ENCODE assay signal across 9 cellular contexts in the genomic region with DNA sequence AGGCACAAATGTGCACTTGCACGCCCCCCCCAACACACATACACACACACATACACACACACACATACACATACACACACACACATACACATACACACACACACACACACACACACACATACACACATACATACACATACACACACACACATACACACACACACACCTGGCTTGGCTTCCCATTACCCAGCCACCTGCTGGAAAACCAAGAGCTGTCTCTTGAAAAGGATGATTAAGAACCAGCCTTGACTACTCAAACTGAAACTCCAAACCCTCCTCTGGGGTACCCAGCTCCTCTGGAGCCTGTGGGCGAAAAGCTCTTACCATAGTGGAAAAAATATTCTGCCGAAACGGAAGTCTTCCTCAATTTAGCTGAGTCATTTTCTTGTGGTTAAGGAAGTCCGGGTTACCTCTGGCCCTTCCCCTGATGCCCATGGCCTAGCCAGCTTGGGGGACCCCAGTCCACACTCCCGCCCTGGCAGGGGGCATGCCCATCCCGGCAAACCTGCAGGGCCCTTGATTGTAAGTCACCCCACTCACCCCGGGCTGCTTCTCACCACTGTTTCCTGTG. TPM values are rescaled to one million over a fixed set of nuclear protein-coding genes. Genes with fewer than 3 reads are reported as not detected.
DNase-seq lines count a peak whose midpoint lies in the region; ATAC-seq and TF ChIP-seq lines count a peak whose summit lies in the region.
"Had no signal": no experiment of that assay in that cellular context is flagged by ENCODE, and none has a peak within 500 bp of the region (broad histone marks: within the 10 kb centered on the region; RNA-seq: fewer than 3 reads in every experiment).

No MANE protein-coding gene starts in this region.

- no peak for TF ChIP-seq CTCF in sigmoid colon (IDR thresholded peaks at IDR 0.05)

- no peaks in the 10 kb centered on the region for H3K9me3 Mint-ChIP-seq in activated CD4-positive, alpha-beta memory T cell treated with anti-CD3 and anti-CD28 coated beads, Interleukin-2, amount 10 ng/mL, durations not matched to agents 7 days and 5 days

- no peak for TF ChIP-seq POLR2A in sigmoid colon (IDR thresholded peaks at IDR 0.05)

- peaks cover 17% of the 10 kb centered on the region for H3K4me1 Mint-ChIP-seq in activated CD4-positive, alpha-beta memory T cell treated with anti-CD3 and anti-CD28 coated beads, Interleukin-2, amount 10 ng/mL, durations not matched to agents 7 days and 5 days

- H3K27me3 Mint-ChIP-seq in activated CD4-positive, alpha-beta memory T cell treated with anti-CD3 and anti-CD28 coated beads, Interleukin-2, amount 10 ng/mL, durations not matched to agents 7 days and 5 days: peaks cover 6% of the 10 kb centered on the region

- H3K4me3 Mint-ChIP-seq in activated CD4-positive, alpha-beta memory T cell treated with anti-CD3 and anti-CD28 coated beads, Interleukin-2, amount 10 ng/mL, durations not matched to agents 7 days and 5 days: peak overlapping the region; percentile 44

- CTCF ChIA-PET in activated CD4-positive, alpha-beta memory T cell treated with anti-CD3 and anti-CD28 coated beads, Interleukin-2, amount 10 ng/mL, durations not matched to agents 7 days and 5 days (lab: Charles Lee): interaction anchor here (0.8 to 1.2 kb wide), 2 partner anchors 44 to 176 kb away, joined by 3 to 6 read pairs; no protein-coding TSS in a partner anchor

- WGBS in sigmoid colon, 2 donors: 60 to 77% methylated on average over 8 of the region's 8 CpGs

- no peaks in the 10 kb centered on the region for H3K27me3 ChIP-seq in sigmoid colon
- H3K27me3 ChIP-seq: pancreas had no signal

- ATAC-seq in GM19043 (IDR thresholded peaks at IDR 0.05; ENCODE audit: low read depth, unreplicated experiment) (peak; percentile 88), HG02885 (IDR thresholded peaks at IDR 0.05; ENCODE audit: poor library complexity, unreplicated experiment) (peak; percentile 82)

- H3K4me1 ChIP-seq in sigmoid colon: no peaks in the 10 kb centered on the region
- H3K4me1 ChIP-seq: pancreas had no signal

- no peak overlapping the region for H3K27ac ChIP-seq in sigmoid colon
- H3K27ac ChIP-seq: pancreas had no signal

- POLR2A ChIA-PET in activated CD4-positive, alpha-beta memory T cell treated with anti-CD3 and anti-CD28 coated beads, Interleukin-2, amount 10 ng/mL, durations not matched to agents 7 days and 5 days (lab: Charles Lee): interaction anchor here (1.0 to 1.9 kb wide), 4 partner anchors 23 to 516 kb away, joined by 3 to 8 read pairs (median 4); partner anchors contain the start of gene CEBPG

- no peaks in the 10 kb centered on the region for H3K36me3 ChIP-seq in sigmoid colon
- H3K36me3 ChIP-seq: pancreas had no signal

- no peaks in the 10 kb centered on the region for H3K36me3 Mint-ChIP-seq in activated CD4-positive, alpha-beta memory T cell treated with anti-CD3 and anti-CD28 coated beads, Interleukin-2, amount 10 ng/mL, durations not matched to agents 7 days and 5 days (ENCODE audit: low read depth)

- no peak overlapping the region for H3K4me3 ChIP-seq in sigmoid colon
- H3K4me3 ChIP-seq: pancreas had no signal

- H3K27ac Mint-ChIP-seq in activated CD4-positive, alpha-beta memory T cell treated with anti-CD3 and anti-CD28 coated beads, Interleukin-2, amount 10 ng/mL, durations not matched to agents 7 days and 5 days: peak overlapping the region; percentile 67

- intact Hi-C loops in sigmoid colon (cut with DNase I): no loop called here

- peak; percentile 59 for DNase-seq in activated CD4-positive, alpha-beta memory T cell treated with anti-CD3 and anti-CD28 coated beads, Interleukin-2, amount 10 ng/mL, durations not matched to agents 7 days and 5 days
- peak; percentile 22 for DNase-seq in stimulated activated CD4-positive, alpha-beta T cell treated with anti-CD3 and anti-CD28 coated beads, Interleukin-4, amount 100 ng/mL, for 1 hour
- no peak for DNase-seq in NCI-H1092 treated with DMSO at 0.1 percent for 48 hours (lab: John Stamatoyannopoulos, UW)
- no peak for DNase-seq in NCI-H1417 treated with DMSO at 0.1 percent for 48 hours (lab: John Stamatoyannopoulos, UW)
- DNase-seq in sigmoid colon: no peak

- no peak for TF ChIP-seq EP300 in sigmoid colon (IDR thresholded peaks at IDR 0.05)

- no peaks in the 10 kb centered on the region for H3K9me3 ChIP-seq in sigmoid colon
- H3K9me3 ChIP-seq: pancreas had no signal

RNA-seq across cellular contexts. Expression of gene CEBPA, which starts 21.9 kb away (rescaled TPM):
- under 1 TPM; 0.18 to 0.20 TPM for total RNA-seq in activated CD4-positive, alpha-beta memory T cell treated with anti-CD3 and anti-CD28 coated beads, Interleukin-2, amount 10 ng/mL, durations not matched to agents 7 days and 5 days
- 10 to 100 TPM in 1 of 4 donors, 1 to 10 TPM in 3; 2.9 to 16.1 (median 6.9) TPM for total RNA-seq in sigmoid colon
- 10 to 100 TPM; 43.5 to 64.3 (median 48.0) TPM for polyA plus RNA-seq in sigmoid colon

RNA-seq across cellular contexts. Expression of gene SLC7A10, which starts 54.8 kb away (rescaled TPM):
- total RNA-seq in activated CD4-positive, alpha-beta memory T cell treated with anti-CD3 and anti-CD28 coated beads, Interleukin-2, amount 10 ng/mL, durations not matched to agents 7 days and 5 days: not detected
- total RNA-seq in sigmoid colon: 1 to 10 TPM in 1 of 4 donors, under 1 TPM in 1, not detected in 2; 0.27 to 1.1 TPM
- polyA plus RNA-seq in sigmoid colon: 1 to 10 TPM in 1 of 3 donors, not detected in 2; 1.4 TPM
- total RNA-seq: LHCN-M2 had no signal

Comparison
In these comparisons a context has a peak if more than half of its experiments do, and no peak if none do; other contexts are left out.
1. DNase-seq: peak in activated CD4-positive, alpha-beta memory T cell treated with anti-CD3 and anti-CD28 coated beads, Interleukin-2, amount 10 ng/mL, durations not matched to agents 7 days and 5 days (single experiment) and stimulated activated CD4-positive, alpha-beta T cell treated with anti-CD3 and anti-CD28 coated beads, Interleukin-4, amount 100 ng/mL, for 1 hour (single experiment); none in NCI-H1092 treated with DMSO at 0.1 percent for 48 hours (single experiment), NCI-H1417 treated with DMSO at 0.1 percent for 48 hours (single experiment) and sigmoid colon (single experiment).